ENCODE assay signal across 8 cellular contexts in the genomic region with DNA sequence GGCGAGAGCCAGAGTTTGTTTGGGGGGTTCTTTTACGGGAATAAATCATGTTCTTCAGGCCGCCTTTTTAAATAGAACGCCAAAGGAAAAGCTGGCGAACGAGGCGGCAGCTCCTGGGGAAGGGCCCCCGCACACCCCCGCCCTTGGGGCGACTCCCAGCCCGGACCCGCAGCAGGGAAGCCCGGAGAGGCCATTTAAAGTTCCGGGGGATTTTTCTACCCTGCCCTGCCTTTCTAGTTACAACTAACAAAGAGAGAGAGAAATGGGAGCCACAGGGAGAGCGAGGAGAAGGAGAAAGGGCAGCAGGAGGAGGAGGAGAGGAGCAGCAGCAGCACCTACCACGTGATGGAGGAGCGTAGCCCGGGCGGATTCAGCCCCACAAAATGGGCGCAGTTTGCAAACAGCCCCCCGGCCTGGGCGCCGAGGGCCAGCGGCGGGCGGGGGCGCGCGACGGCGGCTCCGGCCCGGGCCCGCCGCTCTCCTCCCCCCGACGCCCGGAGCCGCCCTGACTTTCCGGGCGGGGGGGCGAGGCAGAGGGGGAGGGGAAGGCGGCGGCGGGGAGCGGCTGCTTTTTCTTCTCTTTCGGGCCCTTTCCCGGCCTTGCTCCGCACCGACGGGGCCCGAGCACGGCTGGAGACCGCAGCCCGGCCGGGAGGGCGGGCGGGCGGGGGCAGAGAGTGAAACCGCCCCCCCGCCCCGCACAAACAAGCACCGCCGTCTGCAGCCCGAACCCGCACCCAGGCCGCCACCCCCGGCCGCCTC. TPM values are rescaled to one million over a fixed set of nuclear protein-coding genes. Genes with fewer than 3 reads are reported as not detected.
A peak's percentile ranks its signal among the peaks of the same experiment; 100 is the strongest.
DNase-seq lines count a peak whose midpoint lies in the region; TF ChIP-seq lines count a peak whose summit lies in the region.

No MANE protein-coding gene starts in this region.

- no peak overlapping the region for H4K91ac ChIP-seq in H9 (ENCODE audit: insufficient read length, low read depth, low read length)

- TF ChIP-seq CTCF in H9 (conservative IDR thresholded peaks at IDR 0.05) (no peak), ovary (IDR thresholded peaks at IDR 0.05) (no peak), tibial artery (IDR thresholded peaks at IDR 0.05) (peak in 1 of 2 experiments; percentile 23)

- H3K23me2 ChIP-seq in H9 (ENCODE audit: insufficient read length, low read depth, low read length, poor library complexity, severe bottlenecking) = peaks cover 3% of the 10 kb centered on the region

- H3K4me1 Mint-ChIP-seq in H9 = peaks cover 36 to 45% of the 10 kb centered on the region in 2 experiments
- H3K4me1 Mint-ChIP-seq in activated naive CD8-positive, alpha-beta T cell (ENCODE audit: low read depth) = peaks cover 69% of the 10 kb centered on the region

- no peak overlapping the region for H2BK12ac ChIP-seq in H9 (ENCODE audit: insufficient read length, low read depth, low read length)

- H3K27ac Mint-ChIP-seq in H9 = peak overlapping the region; percentile 99 to 100 (median 99)
- H3K27ac Mint-ChIP-seq in activated naive CD8-positive, alpha-beta T cell = peak overlapping the region; percentile 97

- H3T11ph ChIP-seq in H9 (ENCODE audit: low read length) = no peak overlapping the region

- peak overlapping the region; percentile 33 for H2BK5ac ChIP-seq in H9 (ENCODE audit: insufficient read length, low read length)

- TF ChIP-seq POLR2A in ovary (IDR thresholded peaks at IDR 0.05) = no peak

- peak; percentile 39 for DNase-seq in GDM1 (lab: John Stamatoyannopoulos, UW)
- peak; percentile 85 for DNase-seq in H9
- peak; percentile 75 for DNase-seq in MG63
- peak; percentile 84 for DNase-seq in SK-N-DZ (ENCODE audit: low spot score)
- peak; percentile 48 to 95 (median 84) for DNase-seq in head of caudate nucleus
- peak; percentile 71 to 85 (median 76) for DNase-seq in ovary
- DNase-seq in tibial artery = peak; percentile 62 to 86

- peak overlapping the region; percentile 17 for H4K5ac ChIP-seq in H9 (ENCODE audit: insufficient read length, low read depth, low read length)

- H3K27ac ChIP-seq in H9 (ENCODE audit: insufficient read length, low read depth, low read length) (peak overlapping the region; percentile 84), ovary (peak overlapping the region; percentile 98 to 99), tibial artery (peak overlapping the region; percentile 99)

- peaks cover 4 to 6% of the 10 kb centered on the region in 2 experiments for H3K9me3 Mint-ChIP-seq in H9
- H3K9me3 Mint-ChIP-seq in activated naive CD8-positive, alpha-beta T cell (ENCODE audit: low read depth) = no peaks in the 10 kb centered on the region

- H2BK20ac ChIP-seq in H9 (ENCODE audit: low read depth, low read length, poor library complexity, severe bottlenecking) = no peak overlapping the region

- H3K4ac ChIP-seq in H9 (ENCODE audit: low read depth, low read length) = peak overlapping the region; percentile 67; the same call in 1 of the 2 replicates

- no peak overlapping the region for H3K56ac ChIP-seq in H9 (ENCODE audit: insufficient read length, low read depth, low read length)

- H4K20me1 ChIP-seq in H9 (ENCODE audit: control insufficient read depth, insufficient read depth, insufficient read length) = peaks cover 2% of the 10 kb centered on the region

- intact Hi-C loops in head of caudate nucleus (cut with DNase I) = loop anchor here (5.0 kb wide), 3 partner anchors 55 to 190 kb away; no protein-coding TSS in a partner anchor
- intact Hi-C loops in ovary (cut with DNase I) = loop anchor here (2.0 to 10.0 kb wide), 3 partner anchors 145 to 148 kb away; no protein-coding TSS in a partner anchor
- intact Hi-C loops in tibial artery (cut with DNase I; ENCODE audit: low total_unique reads) = loop anchor here (5.0 kb wide), 1 partner anchor 145 kb away; no protein-coding TSS in a partner anchor

- H4K8ac ChIP-seq in H9 (replicated peaks; ENCODE audit: insufficient read length, low read depth, low read length) = no peak overlapping the region

- H2BK120ac ChIP-seq in H9 (ENCODE audit: low read depth, low read length, poor library complexity, severe bottlenecking) = peak overlapping the region; percentile 87

- H3K18ac ChIP-seq in H9 (ENCODE audit: insufficient read length, low read depth, low read length) = peak overlapping the region; percentile 83

- H3K36me3 ChIP-seq in MG63 (peaks cover 3% of the 10 kb centered on the region), ovary (no peaks in the 10 kb centered on the region), tibial artery (no peaks in the 10 kb centered on the region)

- no peak overlapping the region for H2AK5ac ChIP-seq in H9 (ENCODE audit: insufficient read length, low read length)

- peaks cover 47% of the 10 kb centered on the region for H3K79me2 ChIP-seq in H9 (ENCODE audit: insufficient read depth, low read length)

- H2BK15ac ChIP-seq in H9 (ENCODE audit: low read depth, low read length) = no peak overlapping the region

- H2AFZ ChIP-seq in H9 (ENCODE audit: low read length) = no peak overlapping the region

- no peaks in the 10 kb centered on the region for H3K79me1 ChIP-seq in H9 (ENCODE audit: insufficient read depth, low read depth, low read length, poor library complexity, severe bottlenecking)

- WGBS in H9 (ENCODE audit: extremely low coverage, insufficient read length, low lambda C conversion rate) = no CpG with 5 or more reads among the region's 69 CpGs
- WGBS in ovary, 3 donors = 1 to 2% (median 1%) methylated on average over 39 to 69 of the region's 69 CpGs

- peaks cover 8 to 15% (median 14%) of the 10 kb centered on the region in 3 experiments; a peak in 6 of 7 replicates for H3K36me3 Mint-ChIP-seq in H9 (ENCODE audit: insufficient read depth in 1 of 3, low read depth in 3 of 3)
- peaks cover 6% of the 10 kb centered on the region for H3K36me3 Mint-ChIP-seq in activated naive CD8-positive, alpha-beta T cell

- no peak overlapping the region for H3K23ac ChIP-seq in H9 (ENCODE audit: insufficient read length, low read depth, low read length)

- peak overlapping the region; percentile 93 for H3K9ac ChIP-seq in H9 (ENCODE audit: extremely low read depth, insufficient read length, low read length)

- no peaks in the 10 kb centered on the region; the same call in 1 of the 2 replicates for H3K4me1 ChIP-seq in H9 (ENCODE audit: insufficient read depth, low read length)
- peaks cover 18% of the 10 kb centered on the region for H3K4me1 ChIP-seq in ovary (ENCODE audit: insufficient read depth)
- H3K4me1 ChIP-seq in tibial artery = peaks cover 0 to 52% (median 31%) of the 10 kb centered on the region in 4 donors

- peak overlapping the region; percentile 77 for H3K4me2 ChIP-seq in H9 (ENCODE audit: insufficient read depth, insufficient read length, low read length)

- peak overlapping the region; percentile 91 to 97 for H3K4me3 Mint-ChIP-seq in H9
- peak overlapping the region; percentile 98 for H3K4me3 Mint-ChIP-seq in activated naive CD8-positive, alpha-beta T cell

- H3K4me3 ChIP-seq in MG63 (peak overlapping the region; percentile 93), ovary (peak overlapping the region; percentile 88), tibial artery (peak overlapping the region; percentile 85 to 93)

- H3K27me3 ChIP-seq in H9 (ENCODE audit: insufficient read depth, low read length) = no peaks in the 10 kb centered on the region
- no peaks in the 10 kb centered on the region for H3K27me3 ChIP-seq in MG63
- no peaks in the 10 kb centered on the region for H3K27me3 ChIP-seq in ovary
- peaks cover 0 to 2% of the 10 kb centered on the region in 2 donors for H3K27me3 ChIP-seq in tibial artery

- H3K9me3 ChIP-seq in H9 (ENCODE audit: control insufficient read depth, low read depth, low read length) (no peaks in the 10 kb centered on the region), MG63 (no peaks in the 10 kb centered on the region), ovary (no peaks in the 10 kb centered on the region), tibial artery (no peaks in the 10 kb centered on the region)

- H3K27me3 Mint-ChIP-seq in H9 (ENCODE audit: low read depth) = no peaks in the 10 kb centered on the region
- no peaks in the 10 kb centered on the region for H3K27me3 Mint-ChIP-seq in activated naive CD8-positive, alpha-beta T cell

- no peak for TF ChIP-seq EP300 in ovary (IDR thresholded peaks at IDR 0.05)

- peak overlapping the region; percentile 97 for H3K14ac ChIP-seq in H9 (ENCODE audit: insufficient read depth, low read length)

RNA-seq across cellular contexts. Expression of gene KANSL1, which starts 0.6 kb away (rescaled TPM):
- total RNA-seq in H9 (2021) (110 and 114 TPM in 2 replicates), ovary (100 to 1,000 TPM in 2 of 7 donors, 10 to 100 TPM in 5; 60.2 to 107 (median 86.9) TPM)
- total RNA-seq in MG63 (2014; rRNA removed; shearing (Covaris generic); ENCODE audit: low replicate concordance) = 15.2 and 23.8 TPM in 2 replicates
- polyA plus RNA-seq in SK-N-DZ (2014; cell fraction: cytosol; rRNA removed) = 24.1 and 37.8 TPM in 2 replicates
- 83.5 and 163 TPM in 2 replicates for polyA plus RNA-seq in SK-N-DZ (2014; cell fraction: nucleus; rRNA removed)
- polyA plus RNA-seq in ovary = 10 to 100 TPM; 30.4 to 39.8 TPM

Comparison
In these comparisons a context has a peak if more than half of its experiments do, and no peak if none do; other contexts are left out.
1. Peak in every context shown above with its lines: DNase-seq, H3K4me3 ChIP-seq and H3K27ac ChIP-seq.